ENCODE assay signal across 25 cellular contexts in the genomic region with DNA sequence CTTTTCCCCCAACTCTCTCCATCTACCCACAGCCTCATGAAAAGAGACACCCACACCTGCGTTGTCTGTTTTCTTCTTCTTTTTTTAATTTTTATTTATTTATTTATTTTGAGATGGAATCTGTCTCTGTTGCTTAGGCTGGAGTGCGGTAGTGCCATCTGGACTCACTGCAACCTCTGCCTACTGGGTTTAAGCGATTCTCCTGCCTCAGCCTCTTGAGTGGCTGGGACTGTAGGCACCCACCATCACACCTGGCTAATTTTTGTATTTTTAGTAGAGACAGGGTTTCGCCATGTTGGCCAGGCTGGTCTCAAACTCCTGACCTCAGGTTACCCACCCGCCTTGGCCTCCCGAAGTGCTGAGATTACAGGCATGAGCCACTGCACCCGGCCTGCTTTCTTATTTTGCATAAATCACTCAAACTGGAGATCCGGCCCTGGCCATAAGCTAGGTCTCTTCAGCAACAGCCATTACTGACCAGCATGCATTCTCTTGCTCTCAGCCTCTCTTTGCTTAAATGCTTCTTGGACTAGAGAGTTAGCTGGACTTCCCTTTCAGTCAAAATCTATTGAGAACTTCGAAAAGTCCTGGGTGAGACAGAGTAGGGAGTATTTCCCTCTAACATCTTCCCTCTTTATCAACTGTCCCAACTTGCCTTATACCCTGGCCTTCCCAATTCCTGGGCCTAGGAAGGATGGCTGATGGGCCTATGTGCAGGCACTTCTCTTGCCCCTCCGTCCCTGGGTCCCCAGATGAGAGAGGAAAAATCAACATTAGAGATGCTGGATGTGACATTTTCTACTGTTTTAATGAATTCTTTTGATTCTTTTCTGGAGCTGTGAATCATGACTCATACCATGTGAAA. TPM values are rescaled to one million over a fixed set of nuclear protein-coding genes. Genes with fewer than 3 reads are reported as not detected.
DNase-seq lines count a peak whose midpoint lies in the region; ATAC-seq and TF ChIP-seq lines count a peak whose summit lies in the region.
"Had no signal": no experiment of that assay in that cellular context is flagged by ENCODE, and none has a peak within 500 bp of the region (broad histone marks: within the 10 kb centered on the region; RNA-seq: fewer than 3 reads in every experiment).

No MANE protein-coding gene starts in this region.

- no peak overlapping the region for H3K27ac ChIP-seq in CD4-positive, alpha-beta T cell (ENCODE audit: low read depth, low read length)
- H3K27ac ChIP-seq in lower lobe of right lung, result no peak overlapping the region
- H3K27ac ChIP-seq: SJSA1, thoracic aorta, vagina had no signal

- peaks cover 2% of the 10 kb centered on the region for H3K36me3 Mint-ChIP-seq in activated CD4-positive, alpha-beta memory T cell treated with anti-CD3 and anti-CD28 coated beads for 36 hours
- H3K36me3 Mint-ChIP-seq in activated CD4-positive, alpha-beta memory T cell treated with anti-CD3 and anti-CD28 coated beads, Interleukin-2, amount 10 ng/mL, durations not matched to agents 7 days and 5 days (ENCODE audit: low read depth), result no peaks in the 10 kb centered on the region
- H3K36me3 Mint-ChIP-seq in CD4-positive, alpha-beta T cell (ENCODE audit: low read depth), result no peaks in the 10 kb centered on the region
- H3K36me3 Mint-ChIP-seq in activated naive CD8-positive, alpha-beta T cell treated with anti-CD3 and anti-CD28 coated beads for 36 hours, result no peaks in the 10 kb centered on the region
- H3K36me3 Mint-ChIP-seq in naive thymus-derived CD8-positive, alpha-beta T cell, result no peaks in the 10 kb centered on the region
- H3K36me3 Mint-ChIP-seq: stimulated activated effector memory CD8-positive, alpha-beta T cell treated with anti-CD3 and anti-CD28 coated beads, Interleukin-12 subunit alpha, Interleukin-12 subunit beta, amount 100 ng/mL, for 72 hours had no signal

- CTCF ChIA-PET in activated CD4-positive, alpha-beta memory T cell treated with anti-CD3 and anti-CD28 coated beads for 36 hours (lab: Charles Lee), result no interaction called here
- CTCF ChIA-PET in activated CD4-positive, alpha-beta memory T cell treated with anti-CD3 and anti-CD28 coated beads, Interleukin-2, amount 10 ng/mL, durations not matched to agents 7 days and 5 days (lab: Charles Lee), result no interaction called here
- CTCF ChIA-PET in CD4-positive, alpha-beta T cell (lab: Charles Lee), result no interaction called here

- peaks cover 2% of the 10 kb centered on the region for H3K9me3 Mint-ChIP-seq in activated CD4-positive, alpha-beta memory T cell treated with anti-CD3 and anti-CD28 coated beads for 36 hours
- H3K9me3 Mint-ChIP-seq in activated CD4-positive, alpha-beta memory T cell treated with anti-CD3 and anti-CD28 coated beads, Interleukin-2, amount 10 ng/mL, durations not matched to agents 7 days and 5 days, result no peaks in the 10 kb centered on the region
- no peaks in the 10 kb centered on the region for H3K9me3 Mint-ChIP-seq in CD4-positive, alpha-beta T cell
- no peaks in the 10 kb centered on the region for H3K9me3 Mint-ChIP-seq in activated naive CD8-positive, alpha-beta T cell treated with anti-CD3 and anti-CD28 coated beads for 36 hours
- H3K9me3 Mint-ChIP-seq in naive thymus-derived CD8-positive, alpha-beta T cell, result peaks cover 0 to 4% (median 0%) of the 10 kb centered on the region in 9 donors

- no peak for ATAC-seq in CD4-positive, alpha-beta T cell (ENCODE audit: poor library complexity)
- no peak for ATAC-seq in naive thymus-derived CD8-positive, alpha-beta T cell
- ATAC-seq in HG02970 (IDR thresholded peaks at IDR 0.05; ENCODE audit: low FRiP score, unreplicated experiment), result no peak
- no peak for ATAC-seq in lower lobe of right lung
- ATAC-seq: mucosa of descending colon; sciatic nerve; stimulated activated effector memory CD8-positive, alpha-beta T cell treated with anti-CD3 and anti-CD28 coated beads, Interleukin-12 subunit alpha, Interleukin-12 subunit beta, amount 100 ng/mL, for 72 hours had no signal

- POLR2A ChIA-PET in activated CD4-positive, alpha-beta memory T cell treated with anti-CD3 and anti-CD28 coated beads for 36 hours (lab: Charles Lee), result no interaction called here
- POLR2A ChIA-PET in activated CD4-positive, alpha-beta memory T cell treated with anti-CD3 and anti-CD28 coated beads, Interleukin-2, amount 10 ng/mL, durations not matched to agents 7 days and 5 days (lab: Charles Lee), result no interaction called here
- POLR2A ChIA-PET in CD4-positive, alpha-beta T cell (lab: Charles Lee), result no interaction called here
- POLR2A ChIA-PET in naive thymus-derived CD8-positive, alpha-beta T cell (lab: Charles Lee), result interaction anchor here (1.3 kb wide), 1 partner anchor 27 kb away, joined by 5 read pairs; a partner anchor contains a TSS

- H3K4me1 Mint-ChIP-seq in activated CD4-positive, alpha-beta memory T cell treated with anti-CD3 and anti-CD28 coated beads for 36 hours (ENCODE audit: low read depth), result peaks cover 54% of the 10 kb centered on the region
- peaks cover 36% of the 10 kb centered on the region for H3K4me1 Mint-ChIP-seq in activated CD4-positive, alpha-beta memory T cell treated with anti-CD3 and anti-CD28 coated beads, Interleukin-2, amount 10 ng/mL, durations not matched to agents 7 days and 5 days
- peaks cover 68% of the 10 kb centered on the region for H3K4me1 Mint-ChIP-seq in CD4-positive, alpha-beta T cell (ENCODE audit: low read depth)
- peaks cover 54% of the 10 kb centered on the region for H3K4me1 Mint-ChIP-seq in activated naive CD8-positive, alpha-beta T cell treated with anti-CD3 and anti-CD28 coated beads for 36 hours
- H3K4me1 Mint-ChIP-seq in naive thymus-derived CD8-positive, alpha-beta T cell, result peaks cover 32 to 59% (median 42%) of the 10 kb centered on the region in 4 donors

- H3K4me3 ChIP-seq in lower lobe of right lung, result no peak overlapping the region
- H3K4me3 ChIP-seq: mucosa of descending colon, SJSA1, thoracic aorta, vagina had no signal

- H3K27me3 ChIP-seq in CD4-positive, alpha-beta T cell (ENCODE audit: control insufficient read depth, insufficient read depth, low read length), result no peaks in the 10 kb centered on the region
- H3K27me3 ChIP-seq in lower lobe of right lung (ENCODE audit: low read depth), result no peaks in the 10 kb centered on the region
- H3K27me3 ChIP-seq: SJSA1, vagina had no signal

- TF ChIP-seq CTCF in CD4-positive, alpha-beta T cell (IDR thresholded peaks at IDR 0.05), result no peak
- TF ChIP-seq CTCF in lower lobe of right lung (IDR thresholded peaks at IDR 0.05), result no peak

- H3K27ac Mint-ChIP-seq in activated CD4-positive, alpha-beta memory T cell treated with anti-CD3 and anti-CD28 coated beads for 36 hours, result peak overlapping the region; percentile 74
- no peak overlapping the region for H3K27ac Mint-ChIP-seq in activated CD4-positive, alpha-beta memory T cell treated with anti-CD3 and anti-CD28 coated beads, Interleukin-2, amount 10 ng/mL, durations not matched to agents 7 days and 5 days
- H3K27ac Mint-ChIP-seq in CD4-positive, alpha-beta T cell, result peak overlapping the region; percentile 78
- H3K27ac Mint-ChIP-seq in activated naive CD8-positive, alpha-beta T cell treated with anti-CD3 and anti-CD28 coated beads for 36 hours, result peak overlapping the region; percentile 26
- H3K27ac Mint-ChIP-seq in naive thymus-derived CD8-positive, alpha-beta T cell, result peak overlapping the region in 9 of 10 donors; percentile 50 to 92 (median 83)
- H3K27ac Mint-ChIP-seq: stimulated activated effector memory CD8-positive, alpha-beta T cell treated with anti-CD3 and anti-CD28 coated beads, Interleukin-12 subunit alpha, Interleukin-12 subunit beta, amount 100 ng/mL, for 72 hours had no signal

- no peaks in the 10 kb centered on the region for H3K36me3 ChIP-seq in lower lobe of right lung
- H3K36me3 ChIP-seq: SJSA1, thoracic aorta, vagina had no signal

- no peak for DNase-seq in activated CD4-positive, alpha-beta memory T cell treated with anti-CD3 and anti-CD28 coated beads for 36 hours
- no peak for DNase-seq in activated CD4-positive, alpha-beta memory T cell treated with anti-CD3 and anti-CD28 coated beads, Interleukin-2, amount 10 ng/mL, durations not matched to agents 7 days and 5 days
- DNase-seq in CD4-positive, alpha-beta T cell, result no peak
- DNase-seq in activated naive CD8-positive, alpha-beta T cell treated with anti-CD3 and anti-CD28 coated beads for 36 hours, result no peak
- peak in 1 of 10 donors; percentile 18 for DNase-seq in naive thymus-derived CD8-positive, alpha-beta T cell
- DNase-seq in AG08395 (ENCODE audit: low spot score) (no peak), lower lobe of right lung (no peak)
- DNase-seq: activated CD4-positive, CD25-positive, alpha-beta regulatory T cell treated with anti-CD3 and anti-CD28 coated beads, Interleukin-2, amount 50 U/mL, for 72 hours; AML-193; DMS53; Karpas-422; mucosa of descending colon; MV-4-11; NCI-H446 treated with DMSO at 0.1 percent for 48 hours; NCI-H82; RPMI8226; T-helper 1 cell had no signal

- intact Hi-C loops in activated CD4-positive, alpha-beta memory T cell treated with anti-CD3 and anti-CD28 coated beads for 36 hours (cut with micrococcal nuclease), result loop anchor here (2.0 kb wide), 2 partner anchors 27 to 173 kb away; a partner anchor contains a TSS
- intact Hi-C loops in CD4-positive, alpha-beta T cell (cut with DNase I, micrococcal nuclease), result no loop called here
- intact Hi-C loops in lower lobe of right lung (cut with DNase I), result no loop called here

- no peak overlapping the region for H3K4me3 Mint-ChIP-seq in activated CD4-positive, alpha-beta memory T cell treated with anti-CD3 and anti-CD28 coated beads for 36 hours
- H3K4me3 Mint-ChIP-seq in activated CD4-positive, alpha-beta memory T cell treated with anti-CD3 and anti-CD28 coated beads, Interleukin-2, amount 10 ng/mL, durations not matched to agents 7 days and 5 days, result no peak overlapping the region
- no peak overlapping the region for H3K4me3 Mint-ChIP-seq in CD4-positive, alpha-beta T cell
- H3K4me3 Mint-ChIP-seq in activated naive CD8-positive, alpha-beta T cell treated with anti-CD3 and anti-CD28 coated beads for 36 hours, result no peak overlapping the region
- peak overlapping the region in 1 of 10 donors; percentile 43 for H3K4me3 Mint-ChIP-seq in naive thymus-derived CD8-positive, alpha-beta T cell
- H3K4me3 Mint-ChIP-seq: stimulated activated effector memory CD8-positive, alpha-beta T cell treated with anti-CD3 and anti-CD28 coated beads, Interleukin-12 subunit alpha, Interleukin-12 subunit beta, amount 100 ng/mL, for 72 hours had no signal

- peaks cover 5% of the 10 kb centered on the region for H3K27me3 Mint-ChIP-seq in activated CD4-positive, alpha-beta memory T cell treated with anti-CD3 and anti-CD28 coated beads for 36 hours
- no peaks in the 10 kb centered on the region for H3K27me3 Mint-ChIP-seq in activated CD4-positive, alpha-beta memory T cell treated with anti-CD3 and anti-CD28 coated beads, Interleukin-2, amount 10 ng/mL, durations not matched to agents 7 days and 5 days
- H3K27me3 Mint-ChIP-seq in CD4-positive, alpha-beta T cell, result no peaks in the 10 kb centered on the region
- no peaks in the 10 kb centered on the region for H3K27me3 Mint-ChIP-seq in activated naive CD8-positive, alpha-beta T cell treated with anti-CD3 and anti-CD28 coated beads for 36 hours
- no peaks in the 10 kb centered on the region for H3K27me3 Mint-ChIP-seq in naive thymus-derived CD8-positive, alpha-beta T cell

- no peaks in the 10 kb centered on the region for H3K9me3 ChIP-seq in CD4-positive, alpha-beta T cell (ENCODE audit: control insufficient read depth, low read length)
- no peaks in the 10 kb centered on the region for H3K9me3 ChIP-seq in lower lobe of right lung
- H3K9me3 ChIP-seq: mucosa of descending colon, SJSA1, thoracic aorta, vagina had no signal

- H3K4me1 ChIP-seq in lower lobe of right lung, result no peaks in the 10 kb centered on the region
- H3K4me1 ChIP-seq: SJSA1, vagina had no signal

RNA-seq across cellular contexts. Expression of a gene that starts 27.3 kb away (rescaled TPM):
- under 1 TPM; 0.17 to 0.38 TPM for total RNA-seq in activated CD4-positive, alpha-beta memory T cell treated with anti-CD3 and anti-CD28 coated beads for 36 hours
- not detected for total RNA-seq in activated CD4-positive, alpha-beta memory T cell treated with anti-CD3 and anti-CD28 coated beads, Interleukin-2, amount 10 ng/mL, durations not matched to agents 7 days and 5 days
- under 1 TPM in 1 of 2 experiments, not detected in 1; 0.19 TPM for total RNA-seq in CD4-positive, alpha-beta T cell
- total RNA-seq in activated naive CD8-positive, alpha-beta T cell treated with anti-CD3 and anti-CD28 coated beads for 36 hours, result under 1 TPM in 1 of 2 experiments, not detected in 1; 0.16 TPM
- total RNA-seq in naive thymus-derived CD8-positive, alpha-beta T cell, result under 1 TPM; 0.16 to 0.58 TPM
- not detected for polyA plus RNA-seq in naive thymus-derived CD8-positive, alpha-beta T cell
- total RNA-seq in lower lobe of right lung, result 0.68 TPM
- total RNA-seq: A172 had no signal
- polyA plus RNA-seq: keratinocyte had no signal
